Comparison of ENCODE assay signal across 8 cellular contexts in the genomic region with DNA sequence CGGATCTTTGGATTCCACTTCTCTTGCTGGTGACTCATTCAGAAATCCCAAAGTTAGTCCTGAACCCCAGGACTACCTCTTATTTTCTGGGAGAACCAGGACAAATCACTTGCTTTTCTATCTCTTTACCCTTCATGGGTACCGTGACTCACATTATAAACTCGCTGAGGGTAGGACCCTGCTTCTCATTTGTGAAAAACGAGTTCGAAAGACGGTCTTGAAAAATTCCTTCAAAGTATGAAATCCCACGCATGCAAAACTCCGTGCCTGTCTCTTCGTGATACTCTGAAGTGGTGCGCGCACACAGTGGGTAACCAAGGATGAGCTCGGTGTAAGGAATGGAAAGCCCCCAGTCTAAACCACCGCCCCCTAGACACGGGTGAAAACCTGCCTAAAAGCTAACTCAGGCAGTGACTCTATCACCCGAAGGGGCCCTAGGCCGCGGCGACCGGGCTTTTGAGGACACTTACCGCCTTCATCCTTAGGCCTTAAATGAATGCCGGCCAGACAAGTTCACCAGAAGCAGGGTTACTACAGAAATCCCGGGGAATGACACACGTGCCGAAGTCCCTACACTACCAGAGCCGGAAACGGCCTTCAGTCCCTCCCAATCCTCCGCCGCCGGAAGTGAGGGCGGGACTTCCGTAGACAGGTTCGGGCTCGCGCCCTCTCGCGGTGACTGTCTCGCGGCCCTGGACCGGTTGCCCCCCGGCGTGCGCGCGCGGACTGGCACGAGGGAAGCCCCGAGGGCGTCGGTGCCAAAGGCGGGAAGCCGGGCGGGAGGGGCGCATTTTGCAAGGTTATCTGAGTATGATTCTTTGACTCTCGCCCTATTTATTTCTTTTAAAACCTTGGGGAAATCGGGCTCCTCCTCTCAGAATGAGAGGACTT. TPM values are rescaled to one million over a fixed set of nuclear protein-coding genes. Genes with fewer than 3 reads are reported as not detected.
DNase-seq lines count a peak whose midpoint lies in the region; ATAC-seq and TF ChIP-seq lines count a peak whose summit lies in the region.

A gene with protein sequence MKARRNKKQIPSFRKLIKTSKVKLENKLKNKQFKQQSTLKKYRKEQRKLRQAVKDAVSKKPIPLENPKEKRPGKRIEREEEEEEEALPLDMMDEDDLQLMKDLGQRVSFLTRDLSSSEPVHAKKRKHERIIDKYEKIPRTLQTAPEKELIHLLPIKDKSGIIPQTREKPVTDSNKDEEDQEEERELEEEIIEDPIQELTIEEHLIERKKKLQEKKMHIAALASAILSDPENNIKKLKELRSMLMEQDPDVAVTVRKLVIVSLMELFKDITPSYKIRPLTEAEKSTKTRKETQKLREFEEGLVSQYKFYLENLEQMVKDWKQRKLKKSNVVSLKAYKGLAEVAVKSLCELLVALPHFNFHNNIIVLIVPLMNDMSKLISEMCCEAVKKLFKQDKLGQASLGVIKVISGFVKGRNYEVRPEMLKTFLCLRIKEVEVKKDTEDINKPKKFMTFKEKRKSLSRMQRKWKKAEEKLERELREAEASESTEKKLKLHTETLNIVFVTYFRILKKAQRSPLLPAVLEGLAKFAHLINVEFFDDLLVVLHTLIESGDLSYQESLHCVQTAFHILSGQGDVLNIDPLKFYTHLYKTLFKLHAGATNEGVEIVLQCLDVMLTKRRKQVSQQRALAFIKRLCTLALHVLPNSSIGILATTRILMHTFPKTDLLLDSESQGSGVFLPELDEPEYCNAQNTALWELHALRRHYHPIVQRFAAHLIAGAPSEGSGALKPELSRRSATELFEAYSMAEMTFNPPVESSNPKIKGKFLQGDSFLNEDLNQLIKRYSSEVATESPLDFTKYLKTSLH (minus strand): TSS at position 580 of the 891 bp plus-strand sequence. CDS start 101 bp downstream, at position 479.

- peak; percentile 94 for DNase-seq in NCI-H69 (lab: John Stamatoyannopoulos, UW)
- DNase-seq in activated CD4-positive, alpha-beta T cell treated with anti-CD3 and anti-CD28 coated beads, Interleukin-2, amount 50 U/mL, for 1 hour: peak; percentile 94
- DNase-seq in left lobe of liver (ENCODE audit: low spot score): peak; percentile 96
- DNase-seq in stimulated activated CD4-positive, alpha-beta T cell treated with anti-CD3 and anti-CD28 coated beads, Interleukin-2, amount 100 ng/mL, for 4 hours (ENCODE audit: low read depth): peak; percentile 96

- H3K27me3 Mint-ChIP-seq in dendritic cell treated with granulocyte-macrophage colony-stimulating factor and Interleukin-4, amounts not matched to agents 40 ng/mL and 50 ng/mL, for 4 days: peaks cover 23% of the 10 kb centered on the region

- ATAC-seq in GM19324 (IDR thresholded peaks at IDR 0.05; ENCODE audit: low FRiP score, unreplicated experiment) (peak; percentile 99), HG03469 (IDR thresholded peaks at IDR 0.05; ENCODE audit: unreplicated experiment) (peak; percentile 92), left lobe of liver (peak; percentile 100)

- no peaks in the 10 kb centered on the region for H3K9me3 Mint-ChIP-seq in dendritic cell treated with granulocyte-macrophage colony-stimulating factor and Interleukin-4, amounts not matched to agents 40 ng/mL and 50 ng/mL, for 4 days

- intact Hi-C loops in dendritic cell treated with granulocyte-macrophage colony-stimulating factor and Interleukin-4, amounts not matched to agents 40 ng/mL and 50 ng/mL, for 4 days (cut with micrococcal nuclease): loop anchor here (1.0 to 5.0 kb wide), 3 partner anchors 40 to 185 kb away; a partner anchor contains a TSS

- peaks cover 30% of the 10 kb centered on the region for H3K36me3 Mint-ChIP-seq in dendritic cell treated with granulocyte-macrophage colony-stimulating factor and Interleukin-4, amounts not matched to agents 40 ng/mL and 50 ng/mL, for 4 days (ENCODE audit: low read depth)

- peak within 1 kb of the TSS; percentile 83 for H3K27ac Mint-ChIP-seq in dendritic cell treated with granulocyte-macrophage colony-stimulating factor and Interleukin-4, amounts not matched to agents 40 ng/mL and 50 ng/mL, for 4 days

- peak within 1 kb of the TSS; percentile 84 for H3K4me3 Mint-ChIP-seq in dendritic cell treated with granulocyte-macrophage colony-stimulating factor and Interleukin-4, amounts not matched to agents 40 ng/mL and 50 ng/mL, for 4 days

- H3K27ac ChIP-seq in C4-2B: peak within 1 kb of the TSS; percentile 67

- peaks cover 10% of the 10 kb centered on the region for H3K4me1 Mint-ChIP-seq in dendritic cell treated with granulocyte-macrophage colony-stimulating factor and Interleukin-4, amounts not matched to agents 40 ng/mL and 50 ng/mL, for 4 days (ENCODE audit: low read depth)

- peak; percentile 75 for TF ChIP-seq CTCF in C4-2B (conservative IDR thresholded peaks at IDR 0.05)

RNA-seq across cellular contexts. Expression of the gene that starts here (rescaled TPM):
- 5.5 TPM for total RNA-seq in left lobe of liver

Comparison
In these comparisons a context has a peak if more than half of its experiments do, and no peak if none do; other contexts are left out.
1. Peak in every context shown above with its lines: DNase-seq, ATAC-seq and H3K27ac ChIP-seq.